11 cellular contexts compared by ENCODE assay signal in the genomic region with DNA sequence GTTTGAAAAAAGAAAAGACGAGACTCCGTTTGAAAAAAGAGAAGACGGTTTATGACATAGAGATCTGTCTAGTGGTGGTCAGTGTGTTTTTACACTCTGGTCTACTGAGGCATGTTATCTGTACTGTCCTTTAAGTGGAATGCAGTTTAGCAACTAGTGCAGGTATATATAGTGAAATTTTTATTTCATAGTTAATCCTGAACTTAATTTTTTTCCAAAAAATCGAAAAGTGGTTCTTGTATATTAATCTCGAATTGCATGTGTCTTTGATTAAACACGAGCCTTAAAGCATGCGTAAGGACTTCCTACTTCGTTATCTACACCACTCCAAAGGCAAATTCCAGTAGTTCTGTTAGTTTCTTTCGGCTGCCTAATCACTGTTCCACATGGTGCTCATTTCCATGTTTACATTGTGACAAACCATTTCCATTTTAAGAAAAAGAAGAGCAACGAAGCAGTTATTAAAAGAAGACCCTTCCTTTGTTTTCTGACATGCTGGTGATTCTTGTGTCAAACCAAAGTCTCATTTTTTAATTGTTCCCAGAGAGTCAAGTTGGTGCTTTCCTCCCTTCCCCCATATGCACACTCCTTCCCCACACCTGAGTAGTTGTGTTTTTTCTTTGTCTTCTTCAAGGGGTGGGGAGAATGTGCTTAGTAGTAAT. TPM values are rescaled to one million over a fixed set of nuclear protein-coding genes. Genes with fewer than 3 reads are reported as not detected.
DNase-seq lines count a peak whose midpoint lies in the region; ATAC-seq, FAIRE-seq and TF ChIP-seq lines count a peak whose summit lies in the region.
"Had no signal": no experiment of that assay in that cellular context is flagged by ENCODE, and none has a peak within 500 bp of the region (broad histone marks: within the 10 kb centered on the region; RNA-seq: fewer than 3 reads in every experiment).

No MANE protein-coding gene starts in this region.

- peaks cover 19% of the 10 kb centered on the region for H3K4me1 ChIP-seq in HUES6 (ENCODE audit: control insufficient read depth, insufficient read depth, low read length)
- peaks cover 16 to 24% of the 10 kb centered on the region in 2 experiments; a peak in 4 of 5 replicates for H3K4me1 ChIP-seq in K562 (replicated peaks in 1 of 2; ENCODE audit: control insufficient read depth in 2 of 2, insufficient read depth in 2 of 2, low read length in 2 of 2)
- H3K4me1 ChIP-seq in liver (ENCODE audit: control insufficient read depth in 4 of 4, insufficient read depth in 4 of 4, low read length in 3 of 4) = peaks cover 3 to 13% (median 5%) of the 10 kb centered on the region in 4 donors
- H3K4me1 ChIP-seq in MM.1S (ENCODE audit: low read length) = no peaks in the 10 kb centered on the region

- TF ChIP-seq CTCF in C4-2B (conservative IDR thresholded peaks at IDR 0.05) (no peak), K562 (IDR thresholded peaks at IDR 0.05 in 2 of 3, conservative IDR thresholded peaks at IDR 0.05 in 1 of 3; ENCODE audit: insufficient read depth in 2 of 3, low read depth in 1 of 3, low read length in 3 of 3) (no peak), liver (IDR thresholded peaks at IDR 0.05; ENCODE audit: low read depth, low read length, missing input control) (no peak), MM.1S (IDR thresholded peaks at IDR 0.05; ENCODE audit: low read length) (no peak)

- H3F3A ChIP-seq in MM.1S (ENCODE audit: insufficient read depth, low read length) = no peaks in the 10 kb centered on the region

- ATAC-seq in K562 (peak; percentile 55), HG02840 (IDR thresholded peaks at IDR 0.05; ENCODE audit: low FRiP score, unreplicated experiment) (no peak), GM18511 (IDR thresholded peaks at IDR 0.05; ENCODE audit: unreplicated experiment) (no peak)
- ATAC-seq: Right ventricle myocardium inferior had no signal

- TF ChIP-seq EP300 in K562 (IDR thresholded peaks at IDR 0.05; ENCODE audit: low read length) = peak; percentile 95

- no TSS peak for BruUV-seq in K562 (replicated peaks; lab: Mats Ljungman, UMichigan)

- H3K79me2 ChIP-seq in K562 (ENCODE audit: control insufficient read depth, insufficient read depth, low read length) = peaks cover 67% of the 10 kb centered on the region
- H3K79me2 ChIP-seq in MM.1S (ENCODE audit: low read length) = no peaks in the 10 kb centered on the region

- intact Hi-C loops in K562 (cut with micrococcal nuclease) = loop anchor here (1.0 to 2.0 kb wide), 3 partner anchors 14 to 63 kb away; no protein-coding TSS in a partner anchor

- FAIRE-seq in K562 (lab: Jason Lieb, UNC) = peak; percentile 87

- under 1% methylated on average over 10 of the region's 10 CpGs for WGBS in K562 (ENCODE audit: insufficient coverage, low coverage, missing lambda C conversion rate)
- WGBS in liver = 70% methylated on average over 10 of the region's 10 CpGs

- H3K9me1 ChIP-seq in K562 (ENCODE audit: control insufficient read depth, insufficient read depth, low read length) = no peaks in the 10 kb centered on the region

- H3K9ac ChIP-seq in HUES6 (ENCODE audit: low read length) = no peak overlapping the region
- H3K9ac ChIP-seq in K562 (ENCODE audit: insufficient read depth in 1 of 2, low read depth in 2 of 2, low read length in 2 of 2) = peak overlapping the region; percentile 83 to 96
- no peak overlapping the region for H3K9ac ChIP-seq in liver (ENCODE audit: low read depth in 1 of 2, low read length in 2 of 2)
- no peak overlapping the region for H3K9ac ChIP-seq in MM.1S (ENCODE audit: low read length)

- H4K20me1 ChIP-seq in K562 (replicated peaks; ENCODE audit: control insufficient read depth, insufficient read depth, low read length) = no peaks in the 10 kb centered on the region; the same call in 1 of the 2 replicates
- no peaks in the 10 kb centered on the region for H4K20me1 ChIP-seq in MM.1S (ENCODE audit: insufficient read depth, low read length)

- peak overlapping the region; percentile 38 for H3K27ac ChIP-seq in C4-2B
- no peak overlapping the region for H3K27ac ChIP-seq in HUES6 (ENCODE audit: low read depth, low read length)
- H3K27ac ChIP-seq in K562 (ENCODE audit: extremely low read depth, low read depth, low read length) = peak overlapping the region; percentile 91
- H3K27ac ChIP-seq in liver (ENCODE audit: low read depth in 1 of 2, low read length in 2 of 2) = peak overlapping the region; percentile 96 to 99
- no peak overlapping the region for H3K27ac ChIP-seq in MM.1S (ENCODE audit: low read length)

- in situ Hi-C loops in K562 (cut with MboI) = no loop called here

- DNase-seq in K562 (ENCODE audit: extremely low read depth in 1 of 4, low spot score in 3 of 4) (peak in 2 of 4 experiments; percentile 60 to 88), MM.1S (no peak), ecto neural progenitor cell (ENCODE audit: low spot score) (no peak)
- DNase-seq: amygdala; stimulated activated CD4-positive, alpha-beta T cell treated with anti-CD3 and anti-CD28 coated beads, Interleukin-2, amount 100 ng/mL, for 24 hours had no signal

- POLR2A ChIA-PET in K562 (lab: Yijun Ruan, JAX) = interaction anchor here (0.7 to 1.6 kb wide), 6 partner anchors 10 to 440 kb away, joined by 3 to 5 read pairs (median 3); no protein-coding TSS in a partner anchor

- TF ChIP-seq RAD21 in K562 (CRISPR knock-in tag; conservative IDR thresholded peaks at IDR 0.05 in 1 of 2, IDR thresholded peaks at IDR 0.05 in 1 of 2) (no peak), liver (IDR thresholded peaks at IDR 0.05) (no peak)

- no peak; the same call in 1 of the 2 replicates for TF ChIP-seq POLR2A in K562 (conservative IDR thresholded peaks at IDR 0.05)

- CTCF ChIA-PET in K562 (lab: Yijun Ruan, JAX; ENCODE audit: low intra/inter-chr PET ratio) = no interaction called here

- H3K4me3 ChIP-seq in HUES6 (ENCODE audit: low read depth, low read length) = peak overlapping the region; percentile 82
- peak overlapping the region; percentile 68 for H3K4me3 ChIP-seq in K562
- no peak overlapping the region for H3K4me3 ChIP-seq in liver (ENCODE audit: low read depth in 1 of 3, low read length in 3 of 3)
- H3K4me3 ChIP-seq in MM.1S (ENCODE audit: low read length) = no peak overlapping the region

- H3K36me3 ChIP-seq in HUES6 (ENCODE audit: control insufficient read depth, insufficient read depth, low read length) = no peaks in the 10 kb centered on the region
- H3K36me3 ChIP-seq in K562 (ENCODE audit: control insufficient read depth, insufficient read depth, low read length) = peaks cover 19% of the 10 kb centered on the region; the same call in 2 of the 3 replicates
- peaks cover 0 to 3% (median 0%) of the 10 kb centered on the region in 4 donors for H3K36me3 ChIP-seq in liver (ENCODE audit: control insufficient read depth in 4 of 4, insufficient read depth in 3 of 4, low read depth in 1 of 4, low read length in 3 of 4)
- no peaks in the 10 kb centered on the region for H3K36me3 ChIP-seq in MM.1S (replicated peaks; ENCODE audit: insufficient read depth, low read length)

- peak overlapping the region; percentile 86 for H3K4me2 ChIP-seq in K562 (ENCODE audit: insufficient read depth, low read length)
- no peak overlapping the region for H3K4me2 ChIP-seq in MM.1S (ENCODE audit: low read depth, low read length)

- no peaks in the 10 kb centered on the region for H3K9me2 ChIP-seq in MM.1S (replicated peaks; ENCODE audit: insufficient read depth, low read length)

- H2AFZ ChIP-seq in K562 (ENCODE audit: low read depth, low read length) = peak overlapping the region; percentile 0; the same call in 1 of the 2 replicates
- H2AFZ ChIP-seq in MM.1S (ENCODE audit: low read length) = no peak overlapping the region

- H3K27me3 ChIP-seq in HUES6 (ENCODE audit: control insufficient read depth, insufficient read depth, low read length) (peaks cover 6% of the 10 kb centered on the region; the same call in 1 of the 2 replicates), K562 (ENCODE audit: control insufficient read depth in 2 of 2, insufficient read depth in 2 of 2, low read length in 2 of 2) (no peaks in the 10 kb centered on the region), liver (ENCODE audit: control insufficient read depth in 4 of 4, insufficient read depth in 4 of 4, low read length in 3 of 4) (no peaks in the 10 kb centered on the region), MM.1S (replicated peaks; ENCODE audit: insufficient read depth, low read length) (peaks cover 38% of the 10 kb centered on the region)

- no peaks in the 10 kb centered on the region for H3K9me3 ChIP-seq in HUES6 (ENCODE audit: control insufficient read depth, insufficient read depth, low read depth, low read length)
- H3K9me3 ChIP-seq in K562 (replicated peaks; ENCODE audit: control insufficient read depth, insufficient read depth, low read depth, low read length) = no peaks in the 10 kb centered on the region; the same call in 1 of the 2 replicates
- no peaks in the 10 kb centered on the region for H3K9me3 ChIP-seq in liver (ENCODE audit: control insufficient read depth in 4 of 4, low read length in 3 of 4)
- H3K9me3 ChIP-seq in MM.1S (replicated peaks; ENCODE audit: insufficient read depth, low read length) = no peaks in the 10 kb centered on the region

TF ChIP-seq in K562, 482 proteins besides CTCF, POLR2A, EP300 and RAD21 (continues in another document):
- 0 out of 2 replicates have a peak, but pooled peaks have one; percentile 49 for TF ChIP-seq BACH1 (tag; IDR thresholded peaks at IDR 0.05)
- peak; percentile 93 for TF ChIP-seq CBFA2T3 (IDR thresholded peaks at IDR 0.05)

TF ChIP-seq in liver, 16 proteins besides CTCF, POLR2A, EP300 and RAD21 (continues in another document):
- no peak for TF ChIP-seq TAF1 (conservative IDR thresholded peaks at IDR 0.05)
- TF ChIP-seq FOXA1 (IDR thresholded peaks at IDR 0.05) = no peak
- no peak for TF ChIP-seq RXRA (IDR thresholded peaks at IDR 0.05)

RNA-seq across cellular contexts. Expression of a gene that starts 2.3 kb away (rescaled TPM):
- total RNA-seq in K562 (2011; cell fraction: chromatin; rRNA removed; ENCODE audit: low replicate concordance) = 38.7 and 52.0 TPM in 2 replicates
- total RNA-seq in K562 (2011; cell fraction: nucleolus; rRNA removed) = 23.3 and 24.7 TPM in 2 replicates
- total RNA-seq in K562 (2011; cell fraction: nucleoplasm; rRNA removed) = 28.7 and 31.5 TPM in 2 replicates
- total RNA-seq in K562 (2014; rRNA removed) = 57.1 and 64.3 TPM in 2 replicates
- total RNA-seq in K562 (2014; rRNA removed; fragmentation: Illumina TruSeq; extraction: Trizol) = 52.8 and 59.8 TPM in 2 replicates
- total RNA-seq in K562 (2015; rRNA removed; fragmentation: Illumina TruSeq; extraction: Trizol) = 45.2 and 48.1 TPM in 2 replicates
- 66.8 and 72.2 TPM in 2 replicates for total RNA-seq in K562 (2021)
- polyA plus RNA-seq in K562 (2011; rRNA removed) = 63.6 and 80.2 TPM in 2 replicates
- 35.7 and 42.0 TPM in 2 replicates for polyA plus RNA-seq in K562 (2011; cell fraction: cytosol; rRNA removed)
- 56.0 and 61.8 TPM in 2 replicates for polyA plus RNA-seq in K562 (2011; cell fraction: nucleus; rRNA removed)
- polyA plus RNA-seq in K562 (2012) = 38.3 and 43.4 TPM in 2 replicates
- 79.5 and 81.7 TPM in 2 replicates for polyA plus RNA-seq in K562 (2014; fragmentation: Illumina TruSeq; extraction: Trizol)
- polyA plus RNA-seq in K562 (2014; fragmentation: Nextera tagmentation; extraction: Ambion mirVana) = 1 to 10 TPM; 6.0 to 7.3 TPM
- 61.3 and 70.0 TPM in 2 replicates for polyA plus RNA-seq in K562 (2014; rRNA removed)
- polyA minus RNA-seq in K562 (2011; rRNA and poly(A)+ RNA removed) = 59.7 and 63.7 TPM in 2 replicates
- 28.7 and 35.8 TPM in 2 replicates for polyA minus RNA-seq in K562 (2011; cell fraction: cytosol; rRNA and poly(A)+ RNA removed)
- polyA minus RNA-seq in K562 (2011; cell fraction: nucleus; rRNA and poly(A)+ RNA removed) = 21.7 and 34.3 TPM in 2 replicates
- total RNA-seq in liver = 10 to 100 TPM; 20.0 to 31.0 TPM
- 10 to 100 TPM; 16.4 to 24.6 TPM for polyA plus RNA-seq in liver

Comparison
In these comparisons a context has a peak if more than half of its experiments do, and no peak if none do; other contexts are left out.
1. H3K27ac ChIP-seq: peak in C4-2B (single experiment), K562 (single experiment) and liver (2 of 2); none in HUES6 (single experiment) and MM.1S (single experiment).
2. H3K4me3 ChIP-seq: peak in HUES6 (single experiment) and K562 (single experiment); none in liver (0 of 3) and MM.1S (single experiment).
3. H3K9ac ChIP-seq: peak in K562 (2 of 2); none in HUES6 (single experiment), liver (0 of 2) and MM.1S (single experiment).